In genomic region chr2:222709191-222709891, GRCh38 we compare ENCODE assay signal across 8 cellular contexts. TPM values are rescaled to one million over a fixed set of nuclear protein-coding genes. Genes with fewer than 3 reads are reported as not detected.
A peak's percentile ranks its signal among the peaks of the same experiment; 100 is the strongest.
DNase-seq lines count a peak whose midpoint lies in the region; ATAC-seq and TF ChIP-seq lines count a peak whose summit lies in the region.

No MANE protein-coding gene starts in this region.

- BruUV-seq in Caco-2 (replicated peaks; lab: Mats Ljungman, UMichigan) = no TSS peak

- no peaks in the 10 kb centered on the region for H3K36me3 ChIP-seq in Caco-2 (ENCODE audit: control insufficient read depth, insufficient read depth, low read length)

- intact Hi-C loops in Caco-2 (cut with micrococcal nuclease; ENCODE audit: unreplicated experiment) = loop anchor here (1.0 kb wide), 7 partner anchors 19 to 250 kb away; no protein-coding TSS in a partner anchor
- intact Hi-C loops in cardiac septum (cut with DNase I) = loop anchor here (2.0 to 5.0 kb wide), 2 partner anchors 83 to 193 kb away; no protein-coding TSS in a partner anchor

- peak overlapping the region; percentile 6 for H3K4me3 ChIP-seq in Caco-2 (ENCODE audit: low read depth, low read length)

- CTCF ChIA-PET in Caco-2 (lab: Charles Lee) = interaction anchor here (0.7 to 4.9 kb wide), 18 partner anchors 13 to 252 kb away, joined by 3 to 96 read pairs (median 4); no protein-coding TSS in a partner anchor

- peak overlapping the region; percentile 93 for H3K27ac Mint-ChIP-seq in Caco-2 (ENCODE audit: unreplicated experiment)

- H3K4me1 ChIP-seq in Caco-2 = peaks cover 21% of the 10 kb centered on the region

- no peaks in the 10 kb centered on the region for H3K9me3 Mint-ChIP-seq in Caco-2 (ENCODE audit: unreplicated experiment)

- POLR2A ChIA-PET in Caco-2 (lab: Charles Lee) = interaction anchor here (0.6 to 1.1 kb wide), 9 partner anchors 26 to 235 kb away, joined by 3 to 8 read pairs (median 3); no protein-coding TSS in a partner anchor

- ATAC-seq in GM21529 (IDR thresholded peaks at IDR 0.05; ENCODE audit: unreplicated experiment) = peak; percentile 78

- H3K27me3 ChIP-seq in Caco-2 (replicated peaks; ENCODE audit: control insufficient read depth, insufficient read depth, low read length) = no peaks in the 10 kb centered on the region

- peaks cover 17% of the 10 kb centered on the region for H3K4me1 Mint-ChIP-seq in Caco-2 (ENCODE audit: low read depth, unreplicated experiment)

- DNase-seq in Caco-2 = peak; percentile 93 to 96
- peak; percentile 94 for DNase-seq in M059J (ENCODE audit: low read depth)
- DNase-seq in amniotic epithelial cell (ENCODE audit: low read depth) = peak; percentile 99
- DNase-seq in cardiac septum (ENCODE audit: low spot score) = peak; percentile 80
- peak; percentile 76 for DNase-seq in retina
- no peak for DNase-seq in NCI-H1694 (lab: John Stamatoyannopoulos, UW)
- no peak for DNase-seq in NCI-H446 treated with DMSO at 0.1 percent for 48 hours (lab: John Stamatoyannopoulos, UW)

- peak overlapping the region; percentile 72 for H3K4me3 Mint-ChIP-seq in Caco-2 (ENCODE audit: unreplicated experiment)

- H3K9me3 ChIP-seq in Caco-2 = no peaks in the 10 kb centered on the region

- no peaks in the 10 kb centered on the region for H3K27me3 Mint-ChIP-seq in Caco-2 (ENCODE audit: insufficient read depth, unreplicated experiment)

- TF ChIP-seq CTCF in Caco-2 (IDR thresholded peaks at IDR 0.05; ENCODE audit: insufficient read depth in 1 of 2, low read depth in 1 of 2, low read length in 1 of 2, severe bottlenecking in 1 of 2, unreplicated experiment in 1 of 2) = no peak

- peaks cover 12% of the 10 kb centered on the region for H3K36me3 Mint-ChIP-seq in Caco-2 (ENCODE audit: insufficient read depth, unreplicated experiment)

RNA-seq across cellular contexts. Expression of gene MOGAT1, which starts 37.9 kb away (rescaled TPM):
- total RNA-seq in Caco-2 (2022) = not detected in 2 replicates
- total RNA-seq in M059J (2014; rRNA removed; shearing (Covaris generic)) = not detected in 2 replicates
- total RNA-seq in cardiac septum = 0.24 TPM

RNA-seq across cellular contexts. Expression of gene FARSB, which starts 53.4 kb away (rescaled TPM):
- total RNA-seq in Caco-2 (2022) (48.9 and 50.9 TPM in 2 replicates), cardiac septum (17.8 TPM)
- 27.4 and 32.3 TPM in 2 replicates for total RNA-seq in M059J (2014; rRNA removed; shearing (Covaris generic))

Comparison
In these comparisons a context has a peak if more than half of its experiments do, and no peak if none do; other contexts are left out.
1. DNase-seq: peak in Caco-2 (2 of 2), M059J (single experiment), amniotic epithelial cell (single experiment), cardiac septum (single experiment) and retina (single experiment); none in NCI-H1694 (single experiment) and NCI-H446 treated with DMSO at 0.1 percent for 48 hours (single experiment).